1 cellular context compared by ENCODE assay signal in genomic region chr17:40346768-40347154, GRCh38.
TF ChIP-seq lines count a peak whose summit lies in the region.

No MANE protein-coding gene starts in this region.

TF ChIP-seq in GM23338, 12 proteins besides CTCF, POLR2A, EP300 and RAD21 (continued from another document):
- no peak for TF ChIP-seq REST (IDR thresholded peaks at IDR 0.05; ENCODE audit: unreplicated experiment)
TF ChIP-seq in GM23338: peak in this region for 0.
